In the genomic region with DNA sequence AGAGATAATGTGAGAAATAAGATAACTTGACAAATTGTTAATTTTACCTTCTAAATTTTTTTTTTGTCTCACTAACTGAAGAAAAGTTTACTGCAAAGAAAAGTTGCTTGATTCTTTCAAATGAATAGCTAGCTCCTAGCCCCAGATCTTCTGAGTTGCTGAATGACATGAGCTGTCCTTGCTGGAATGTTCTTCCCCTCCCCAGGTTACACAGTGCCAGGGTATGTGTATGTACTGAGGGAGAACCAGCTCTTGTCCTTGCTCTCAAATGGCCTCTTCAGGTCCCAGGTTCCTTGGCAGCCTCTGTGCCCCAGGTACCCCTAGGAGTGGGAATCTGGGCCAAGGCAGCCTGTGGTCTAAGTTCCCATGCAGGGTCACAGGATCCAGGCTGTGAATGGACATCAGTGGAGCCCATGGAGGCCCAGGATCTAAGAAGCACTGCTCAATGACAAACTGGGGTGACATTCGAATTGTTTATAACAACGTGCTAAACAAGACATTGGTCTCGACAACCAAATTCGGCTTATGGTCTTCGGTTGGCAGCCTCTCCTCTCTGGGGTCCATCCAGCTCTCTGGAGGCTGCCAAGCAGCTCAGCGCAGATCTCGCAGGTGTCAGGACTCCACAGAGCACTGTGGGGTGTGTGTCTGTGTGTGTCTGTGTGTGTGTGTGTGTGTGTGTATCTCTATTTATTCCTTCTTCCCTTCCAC, we compare ENCODE assay signal across 24 cellular contexts. TPM values are rescaled to one million over a fixed set of nuclear protein-coding genes. Genes with fewer than 3 reads are reported as not detected.
DNase-seq lines count a peak whose midpoint lies in the region; ATAC-seq and TF ChIP-seq lines count a peak whose summit lies in the region.
"Had no signal": no experiment of that assay in that cellular context is flagged by ENCODE, and none has a peak within 500 bp of the region (broad histone marks: within the 10 kb centered on the region; RNA-seq: fewer than 3 reads in every experiment).

No MANE protein-coding gene starts in this region.

- CTCF ChIA-PET in Panc1 (lab: Charles Lee), result no interaction called here

- no peak overlapping the region for H4K8ac ChIP-seq in neuronal stem cell (ENCODE audit: low read depth, low read length)

- BruUV-seq in Panc1 (replicated peaks; lab: Mats Ljungman, UMichigan), result no TSS peak

- no peak overlapping the region for H3K9ac ChIP-seq in neuronal stem cell (ENCODE audit: low read depth, low read length, poor library complexity)

- H2BK15ac ChIP-seq in neuronal stem cell (ENCODE audit: low read length), result no peak overlapping the region

- DNase-seq in AG10803 (ENCODE audit: low read depth) (peak; percentile 7), Panc1 (ENCODE audit: low read depth, low spot score) (no peak), heart left ventricle (no peak), neuronal stem cell (ENCODE audit: low spot score) (no peak), GM10266 (ENCODE audit: extremely low spot score) (no peak), amniotic stem cell (lab: John Stamatoyannopoulos, UW) (no peak), A172 (ENCODE audit: low spot score) (no peak), medulla oblongata (ENCODE audit: extremely low spot score) (no peak)
- DNase-seq: ACHN; activated CD4-positive, alpha-beta T cell treated with anti-CD3 and anti-CD28 coated beads, Interleukin-2, amount 50 U/mL, for 4 hours; activated CD8-positive, alpha-beta memory T cell treated with anti-CD3 and anti-CD28 coated beads, Interleukin-2, amount 50 U/mL, for 4 hours; body of pancreas; C1 segment of cervical spinal cord; Calu3; MM.1S; NCI-H1417 treated with DMSO at 0.1 percent for 48 hours; NCI-H524; occipital lobe; stimulated activated naive CD8-positive, alpha-beta T cell treated with anti-CD3 and anti-CD28 coated beads, Interleukin-15, amount 100 ng/mL, for 72 hours; T-helper 2 cell had no signal

- H3K36me3 ChIP-seq in Panc1 (ENCODE audit: control insufficient read depth, insufficient read depth, low read length), result no peaks in the 10 kb centered on the region
- no peaks in the 10 kb centered on the region for H3K36me3 ChIP-seq in heart left ventricle
- no peaks in the 10 kb centered on the region for H3K36me3 ChIP-seq in neuronal stem cell (replicated peaks in 1 of 2; ENCODE audit: control insufficient read depth in 2 of 2, insufficient read depth in 2 of 2, low read length in 2 of 2)
- H3K36me3 ChIP-seq: tibial nerve had no signal

- no peak overlapping the region for H2AK5ac ChIP-seq in neuronal stem cell (ENCODE audit: low read depth, low read length)

- H2BK5ac ChIP-seq in neuronal stem cell (ENCODE audit: low read length), result no peak overlapping the region

- H3K79me1 ChIP-seq in neuronal stem cell (ENCODE audit: low read depth, low read length), result no peaks in the 10 kb centered on the region

- in situ Hi-C loops in Panc1 (cut with HindIII; ENCODE audit: low pct_unique_long_range_greater_than_20kb, low sequenced_read_pairs), result no loop called here

- H2AFZ ChIP-seq in neuronal stem cell (ENCODE audit: low read length), result peak overlapping the region; percentile 84

- no peak overlapping the region for H4K91ac ChIP-seq in neuronal stem cell (ENCODE audit: low read depth, low read length, poor library complexity)

- no peak overlapping the region for H3K4me2 ChIP-seq in neuronal stem cell (ENCODE audit: insufficient read depth, low read length, poor library complexity, severe bottlenecking)

- intact Hi-C loops in Panc1 (cut with micrococcal nuclease; ENCODE audit: unreplicated experiment) (no loop called here), heart left ventricle (cut with DNase I) (loop anchor here in 3 of 10 donors (5.0 to 10.0 kb wide), 2 partner anchors 67 to 280 kb away; a partner anchor contains a TSS)

- no peak for TF ChIP-seq CTCF in AG10803 (conservative IDR thresholded peaks at IDR 0.05; ENCODE audit: low read length)
- no peak for TF ChIP-seq CTCF in Panc1 (IDR thresholded peaks at IDR 0.05)
- TF ChIP-seq CTCF in heart left ventricle (IDR thresholded peaks at IDR 0.05), result no peak
- TF ChIP-seq CTCF in GM10266 (IDR thresholded peaks at IDR 0.05; ENCODE audit: control insufficient read depth, insufficient read depth, low read depth, missing control alignments), result no peak

- H3K27ac ChIP-seq in Panc1 (ENCODE audit: low read length) (peak overlapping the region; percentile 73; the same call in 1 of the 2 replicates), heart left ventricle (peak overlapping the region in 1 of 12 donors; percentile 19), neuronal stem cell (replicated peaks; ENCODE audit: low read length) (no peak overlapping the region)
- H3K27ac ChIP-seq: HL-60, VCaP had no signal

- no peak for TF ChIP-seq POLR2A in heart left ventricle (IDR thresholded peaks at IDR 0.05)

- H3K9me3 ChIP-seq in Panc1 (ENCODE audit: control insufficient read depth, insufficient read depth, low read depth, low read length) (no peaks in the 10 kb centered on the region), heart left ventricle (no peaks in the 10 kb centered on the region), neuronal stem cell (replicated peaks in 1 of 2; ENCODE audit: control insufficient read depth in 2 of 2, insufficient read depth in 1 of 2, low read depth in 1 of 2, low read length in 2 of 2) (no peaks in the 10 kb centered on the region)
- H3K9me3 ChIP-seq: body of pancreas, tibial nerve had no signal

- H3K4me3 ChIP-seq in AG10803 (ENCODE audit: low read length) (no peak overlapping the region), Panc1 (ENCODE audit: low read depth in 2 of 2, low read length in 2 of 2) (no peak overlapping the region), heart left ventricle (no peak overlapping the region), neuronal stem cell (ENCODE audit: low read length in 2 of 2) (no peak overlapping the region)
- H3K4me3 ChIP-seq: body of pancreas, coronary artery, tibial nerve had no signal

- H3K4ac ChIP-seq in neuronal stem cell (ENCODE audit: low read length), result no peak overlapping the region

- H3K14ac ChIP-seq in neuronal stem cell (ENCODE audit: low read length), result no peak overlapping the region

- 66 to 92% (median 74%) methylated on average over 7 of the region's 7 CpGs for WGBS in heart left ventricle, 4 donors
- no CpG with 5 or more reads among the region's 7 CpGs for WGBS in neuronal stem cell (ENCODE audit: extremely low coverage in 2 of 2, insufficient read length in 2 of 2, insufficient replicate concordance in 1 of 2), 2 donors

- no peak overlapping the region for H2BK120ac ChIP-seq in neuronal stem cell (ENCODE audit: low read depth, low read length)

- H3K4me1 ChIP-seq in Panc1 (ENCODE audit: control insufficient read depth, insufficient read depth, low read length) (peaks cover 21% of the 10 kb centered on the region), heart left ventricle (peaks cover 0 to 30% (median 14%) of the 10 kb centered on the region in 12 donors), neuronal stem cell (ENCODE audit: control insufficient read depth in 2 of 2, insufficient read depth in 1 of 2, low read depth in 1 of 2, low read length in 2 of 2) (peaks cover 9 to 21% of the 10 kb centered on the region in 2 donors)

- H3K18ac ChIP-seq in neuronal stem cell (ENCODE audit: low read length), result peak overlapping the region; percentile 45

- H2BK12ac ChIP-seq in neuronal stem cell (ENCODE audit: low read length), result no peak overlapping the region

- POLR2A ChIA-PET in Panc1 (lab: Charles Lee), result no interaction called here

- H3K27me3 ChIP-seq in Panc1 (ENCODE audit: control insufficient read depth, insufficient read depth, low read length), result no peaks in the 10 kb centered on the region
- no peaks in the 10 kb centered on the region for H3K27me3 ChIP-seq in heart left ventricle
- peaks cover 0 to 3% (median 0%) of the 10 kb centered on the region in 3 experiments for H3K27me3 ChIP-seq in neuronal stem cell (ENCODE audit: control insufficient read depth in 3 of 3, insufficient read depth in 3 of 3, low read depth in 1 of 3, low read length in 3 of 3)
- H3K27me3 ChIP-seq: body of pancreas, tibial nerve had no signal

- no peak overlapping the region for H3K23ac ChIP-seq in neuronal stem cell (ENCODE audit: low read depth, low read length, poor library complexity)

- ATAC-seq in Panc1 (no peak), heart left ventricle (peak; percentile 13 to 41 (median 30))
- ATAC-seq: body of pancreas; stimulated activated naive CD8-positive, alpha-beta T cell treated with anti-CD3 and anti-CD28 coated beads, Interleukin-15, amount 100 ng/mL, for 72 hours had no signal

RNA-seq across cellular contexts. Expression of a gene that starts 17.1 kb away (rescaled TPM):
- 25.8 TPM for total RNA-seq in Panc1 (2021; ENCODE audit: unreplicated experiment)
- polyA plus RNA-seq in Panc1 (2012; ENCODE audit: insufficient read length), result 24.1 TPM
- total RNA-seq in heart left ventricle, result 10 to 100 TPM in 7 of 9 donors, 1 to 10 TPM in 2; 5.6 to 29.0 (median 22.3) TPM
- 10 to 100 TPM; 24.7 to 25.2 TPM for polyA plus RNA-seq in heart left ventricle
- polyA plus RNA-seq in neuronal stem cell (2013, experiment 1 of 2), result 29.9 TPM
- 29.5 TPM for polyA plus RNA-seq in neuronal stem cell (2013, experiment 2 of 2)
- 3.5 and 9.6 TPM in 2 replicates for total RNA-seq in A172 (2014; rRNA removed; shearing (Covaris generic))
